Comparison of ENCODE assay signal across 8 cellular contexts in genomic region chr11:117231637-117232021, GRCh38. TPM values are rescaled to one million over a fixed set of nuclear protein-coding genes. Genes with fewer than 3 reads are reported as not detected.
DNase-seq lines count a peak whose midpoint lies in the region; ATAC-seq and TF ChIP-seq lines count a peak whose summit lies in the region.

No MANE protein-coding gene starts in this region.

- no peak for TF ChIP-seq EP300 in upper lobe of left lung (IDR thresholded peaks at IDR 0.05)

- peak overlapping the region; percentile 76 to 81 for H3K9ac ChIP-seq in liver (ENCODE audit: low read depth in 1 of 2, low read length in 2 of 2)

- no peaks in the 10 kb centered on the region for H3K27me3 ChIP-seq in adrenal gland
- no peaks in the 10 kb centered on the region for H3K27me3 ChIP-seq in liver (ENCODE audit: control insufficient read depth in 4 of 4, insufficient read depth in 4 of 4, low read length in 3 of 4)
- no peaks in the 10 kb centered on the region for H3K27me3 ChIP-seq in upper lobe of left lung

- peak; percentile 8 for DNase-seq in activated naive CD4-positive, alpha-beta T cell treated with anti-CD3 and anti-CD28 coated beads for 36 hours
- DNase-seq in activated naive CD4-positive, alpha-beta T cell treated with anti-CD3 and anti-CD28 coated beads, Interleukin-2, amount 50 U/mL, for 16 hours: no peak
- DNase-seq in adrenal gland: no peak
- no peak for DNase-seq in upper lobe of left lung
- DNase-seq in A172 (ENCODE audit: low spot score): no peak
- DNase-seq in NCI-H1105 (lab: John Stamatoyannopoulos, UW): no peak

- H3K27ac Mint-ChIP-seq in activated naive CD4-positive, alpha-beta T cell treated with anti-CD3 and anti-CD28 coated beads for 36 hours: peak overlapping the region; percentile 99

- peaks cover 39% of the 10 kb centered on the region for H3K4me1 Mint-ChIP-seq in activated naive CD4-positive, alpha-beta T cell treated with anti-CD3 and anti-CD28 coated beads for 36 hours (ENCODE audit: low read depth)

- intact Hi-C loops in activated naive CD4-positive, alpha-beta T cell treated with anti-CD3 and anti-CD28 coated beads for 36 hours (cut with micrococcal nuclease): loop anchor here (1.0 to 5.0 kb wide), 6 partner anchors 205 to 991 kb away; partner anchors contain the start of gene ZPR1
- intact Hi-C loops in adrenal gland (cut with DNase I): loop anchor here in 1 of 2 donors (5.0 kb wide), 1 partner anchor 86 kb away; the partner anchor contains the start of gene BACE1

- WGBS in adrenal gland, 4 donors: 0% methylated on average over 7 to 13 of the region's 13 CpGs
- WGBS in liver: under 1% methylated on average over 13 of the region's 13 CpGs
- 2% methylated on average over 13 of the region's 13 CpGs for WGBS in upper lobe of left lung, 2 donors

- ATAC-seq in upper lobe of left lung (ENCODE audit: low FRiP score in 2 of 2): no peak
- no peak for ATAC-seq in GM19324 (IDR thresholded peaks at IDR 0.05; ENCODE audit: low FRiP score, unreplicated experiment)

- H3K9me3 ChIP-seq in adrenal gland (replicated peaks in 1 of 3) (no peaks in the 10 kb centered on the region), liver (ENCODE audit: control insufficient read depth in 4 of 4, low read length in 3 of 4) (no peaks in the 10 kb centered on the region), upper lobe of left lung (no peaks in the 10 kb centered on the region)

- TF ChIP-seq POLR2A in adrenal gland (IDR thresholded peaks at IDR 0.05) (no peak), upper lobe of left lung (IDR thresholded peaks at IDR 0.05) (no peak)

- H3K36me3 Mint-ChIP-seq in activated naive CD4-positive, alpha-beta T cell treated with anti-CD3 and anti-CD28 coated beads for 36 hours (ENCODE audit: low read depth): peaks cover 29% of the 10 kb centered on the region

- H3K27ac ChIP-seq in adrenal gland (peak overlapping the region; percentile 61 to 96 (median 91)), liver (ENCODE audit: low read depth in 1 of 2, low read length in 2 of 2) (peak overlapping the region; percentile 58 to 93), upper lobe of left lung (peak overlapping the region; percentile 93 to 97 (median 94))

- no peak for TF ChIP-seq RAD21 in liver (IDR thresholded peaks at IDR 0.05)

- H3K9me3 Mint-ChIP-seq in activated naive CD4-positive, alpha-beta T cell treated with anti-CD3 and anti-CD28 coated beads for 36 hours: no peaks in the 10 kb centered on the region

- peak overlapping the region; percentile 95 for H3K4me3 Mint-ChIP-seq in activated naive CD4-positive, alpha-beta T cell treated with anti-CD3 and anti-CD28 coated beads for 36 hours

- TF ChIP-seq CTCF in adrenal gland (IDR thresholded peaks at IDR 0.05): no peak
- TF ChIP-seq CTCF in liver (IDR thresholded peaks at IDR 0.05; ENCODE audit: low read depth, low read length, missing input control): no peak
- TF ChIP-seq CTCF in upper lobe of left lung (IDR thresholded peaks at IDR 0.05): no peak

- H3K27me3 Mint-ChIP-seq in activated naive CD4-positive, alpha-beta T cell treated with anti-CD3 and anti-CD28 coated beads for 36 hours (ENCODE audit: low read depth): no peaks in the 10 kb centered on the region

- H3K36me3 ChIP-seq in adrenal gland (replicated peaks in 1 of 2): peaks cover 0 to 36% of the 10 kb centered on the region in 2 donors
- H3K36me3 ChIP-seq in liver (ENCODE audit: control insufficient read depth in 4 of 4, insufficient read depth in 3 of 4, low read depth in 1 of 4, low read length in 3 of 4): peaks cover 10 to 22% (median 14%) of the 10 kb centered on the region in 4 donors
- peaks cover 7 to 35% (median 28%) of the 10 kb centered on the region in 4 donors for H3K36me3 ChIP-seq in upper lobe of left lung

- peaks cover 17 to 30% of the 10 kb centered on the region in 2 donors for H3K4me1 ChIP-seq in adrenal gland (replicated peaks in 1 of 2)
- H3K4me1 ChIP-seq in liver (ENCODE audit: control insufficient read depth in 4 of 4, insufficient read depth in 4 of 4, low read length in 3 of 4): peaks cover 3 to 26% (median 20%) of the 10 kb centered on the region in 4 donors
- H3K4me1 ChIP-seq in upper lobe of left lung: peaks cover 21 to 38% (median 25%) of the 10 kb centered on the region in 4 donors

- CTCF ChIA-PET in activated naive CD4-positive, alpha-beta T cell treated with anti-CD3 and anti-CD28 coated beads for 36 hours (lab: Charles Lee): interaction anchor here (0.7 to 4.7 kb wide), 5 partner anchors 12 to 378 kb away, joined by 3 to 27 read pairs (median 6); partner anchors contain the start of genes PAFAH1B2 and SIDT2

- peak overlapping the region; percentile 77 to 98 (median 94) for H3K4me3 ChIP-seq in adrenal gland
- peak overlapping the region; percentile 83 to 98 (median 94) for H3K4me3 ChIP-seq in liver (ENCODE audit: low read depth in 1 of 3, low read length in 3 of 3)
- H3K4me3 ChIP-seq in upper lobe of left lung: peak overlapping the region; percentile 44 to 98 (median 85)

TF ChIP-seq in liver, 16 proteins besides CTCF, POLR2A, EP300 and RAD21:
- TF ChIP-seq FOXA2 (IDR thresholded peaks at IDR 0.05) (no peak), ATF3 (IDR thresholded peaks at IDR 0.05) (no peak), TAF1 (conservative IDR thresholded peaks at IDR 0.05) (no peak), MAX (IDR thresholded peaks at IDR 0.05) (no peak), NR2F2 (IDR thresholded peaks at IDR 0.05) (no peak), ZBTB33 (IDR thresholded peaks at IDR 0.05) (no peak)

RNA-seq across cellular contexts. Expression of gene PCSK7, which starts 0.2 kb away (rescaled TPM):
- 10 to 100 TPM; 97.6 to 97.9 TPM for total RNA-seq in activated naive CD4-positive, alpha-beta T cell treated with anti-CD3 and anti-CD28 coated beads for 36 hours
- total RNA-seq in adrenal gland (10 to 100 TPM; 22.6 to 54.4 (median 42.2) TPM), liver (10 to 100 TPM; 19.7 to 32.3 TPM), upper lobe of left lung (100 to 1,000 TPM in 2 of 6 donors, 10 to 100 TPM in 4; 45.0 to 138 (median 63.8) TPM)
- polyA plus RNA-seq in adrenal gland (10 to 100 TPM; 23.4 to 53.0 (median 45.4) TPM), liver (10 to 100 TPM in 1 of 2 donors, 1 to 10 TPM in 1; 7.3 to 12.7 TPM)
- 21.3 and 24.1 TPM in 2 replicates for total RNA-seq in A172 (2014; rRNA removed; shearing (Covaris generic))

RNA-seq across cellular contexts. Expression of gene RNF214, which starts 0.8 kb away (rescaled TPM):
- 10 to 100 TPM; 14.0 to 14.4 TPM for total RNA-seq in activated naive CD4-positive, alpha-beta T cell treated with anti-CD3 and anti-CD28 coated beads for 36 hours
- total RNA-seq in adrenal gland: 10 to 100 TPM; 11.3 to 33.8 (median 22.9) TPM
- polyA plus RNA-seq in adrenal gland: 10 to 100 TPM; 12.7 to 21.6 (median 19.7) TPM
- total RNA-seq in liver: 1 to 10 TPM; 6.0 to 6.1 TPM
- 1 to 10 TPM; 4.6 to 6.2 TPM for polyA plus RNA-seq in liver
- 10 to 100 TPM in 4 of 6 donors, 1 to 10 TPM in 2; 9.0 to 24.1 (median 19.8) TPM for total RNA-seq in upper lobe of left lung
- total RNA-seq in A172 (2014; rRNA removed; shearing (Covaris generic)): 5.1 and 10.4 TPM in 2 replicates

RNA-seq across cellular contexts. Expression of gene TAGLN, which starts 32.5 kb away (rescaled TPM):
- total RNA-seq in activated naive CD4-positive, alpha-beta T cell treated with anti-CD3 and anti-CD28 coated beads for 36 hours: 1 to 10 TPM; 2.1 to 2.2 TPM
- 1,000 to 10,000 TPM in 1 of 8 donors, 100 to 1,000 TPM in 7; 117 to 1,290 (median 739) TPM for total RNA-seq in adrenal gland
- polyA plus RNA-seq in adrenal gland: 1,000 to 10,000 TPM in 1 of 3 donors, 100 to 1,000 TPM in 2; 489 to 1,184 (median 817) TPM
- 100 to 1,000 TPM in 1 of 2 donors, 1 to 10 TPM in 1; 7.4 to 168 TPM for total RNA-seq in liver
- 100 to 1,000 TPM in 1 of 2 donors, 10 to 100 TPM in 1; 24.6 to 309 TPM for polyA plus RNA-seq in liver
- 100 to 1,000 TPM; 105 to 608 (median 334) TPM for total RNA-seq in upper lobe of left lung
- 48.3 and 102 TPM in 2 replicates for total RNA-seq in A172 (2014; rRNA removed; shearing (Covaris generic))

RNA-seq across cellular contexts. Expression of gene SIDT2, which starts 53.1 kb away (rescaled TPM):
- 10 to 100 TPM; 23.9 to 25.6 TPM for total RNA-seq in activated naive CD4-positive, alpha-beta T cell treated with anti-CD3 and anti-CD28 coated beads for 36 hours
- total RNA-seq in adrenal gland (10 to 100 TPM; 23.4 to 87.1 (median 44.5) TPM), liver (10 to 100 TPM; 21.7 to 42.9 TPM), upper lobe of left lung (100 to 1,000 TPM in 4 of 6 donors, 10 to 100 TPM in 2; 62.8 to 287 (median 153) TPM)
- polyA plus RNA-seq in adrenal gland (10 to 100 TPM; 27.7 to 75.1 (median 48.8) TPM), liver (10 to 100 TPM; 11.2 to 23.1 TPM)
- 3.1 and 3.6 TPM in 2 replicates for total RNA-seq in A172 (2014; rRNA removed; shearing (Covaris generic))

RNA-seq across cellular contexts. Expression of gene BACE1-AS, which starts 59.5 kb away (rescaled TPM):
- total RNA-seq in activated naive CD4-positive, alpha-beta T cell treated with anti-CD3 and anti-CD28 coated beads for 36 hours: 1 to 10 TPM; 2.8 to 3.0 TPM
- 10 to 100 TPM in 3 of 8 donors, 1 to 10 TPM in 5; 4.0 to 11.2 (median 6.8) TPM for total RNA-seq in adrenal gland
- 10 to 100 TPM in 2 of 3 donors, 1 to 10 TPM in 1; 7.3 to 35.1 (median 19.8) TPM for polyA plus RNA-seq in adrenal gland
- 1 to 10 TPM; 1.6 to 1.7 TPM for total RNA-seq in liver
- polyA plus RNA-seq in liver: 1 to 10 TPM in 1 of 2 donors, under 1 TPM in 1; 0.85 to 2.9 TPM
- 1 to 10 TPM; 3.8 to 7.4 (median 5.0) TPM for total RNA-seq in upper lobe of left lung
- total RNA-seq in A172 (2014; rRNA removed; shearing (Covaris generic)): 1.2 and 3.2 TPM in 2 replicates
